8 cellular contexts compared by ENCODE assay signal in the genomic region with DNA sequence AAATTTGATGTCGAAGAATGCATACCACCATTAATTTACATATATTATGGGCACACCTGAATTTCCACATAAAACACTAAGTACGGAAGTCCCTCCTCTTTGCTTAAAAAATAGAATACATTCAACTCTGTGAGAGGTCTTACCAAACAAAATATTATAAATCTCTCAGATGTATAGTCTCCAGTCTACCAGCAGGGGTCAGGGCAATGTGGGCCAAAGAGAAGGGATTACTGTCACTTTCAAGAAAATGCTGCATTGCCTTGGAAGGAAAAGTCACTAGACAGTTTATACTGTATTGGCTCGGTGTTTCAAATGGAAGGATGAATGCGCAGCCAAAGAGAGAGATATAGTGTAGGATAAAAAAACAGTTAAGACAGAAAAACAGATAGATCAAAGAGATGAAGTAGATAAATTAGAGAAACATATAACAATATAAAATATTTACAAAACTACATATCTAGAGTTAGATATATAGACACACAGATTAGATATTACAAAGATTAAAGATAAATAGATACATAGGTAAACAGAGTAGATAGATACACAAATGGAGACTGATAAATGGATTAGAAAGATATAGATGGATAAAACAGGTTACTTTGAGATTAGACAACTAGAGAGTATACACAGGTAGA. TPM values are rescaled to one million over a fixed set of nuclear protein-coding genes. Genes with fewer than 3 reads are reported as not detected.
A peak's percentile ranks its signal among the peaks of the same experiment; 100 is the strongest.
DNase-seq lines count a peak whose midpoint lies in the region; ATAC-seq, FAIRE-seq and TF ChIP-seq lines count a peak whose summit lies in the region.

No MANE protein-coding gene starts in this region.

- no peaks in the 10 kb centered on the region for H3K9me3 Mint-ChIP-seq in activated CD4-positive, alpha-beta T cell treated with anti-CD3 and anti-CD28 coated beads, Interleukin-2, amount 10 ng/mL, durations not matched to agents 24 days and 14 days

- H3K79me2 ChIP-seq in neural cell (replicated peaks; ENCODE audit: insufficient read depth, low read length): no peaks in the 10 kb centered on the region

- H3K4me1 Mint-ChIP-seq in activated CD4-positive, alpha-beta T cell treated with anti-CD3 and anti-CD28 coated beads, Interleukin-2, amount 10 ng/mL, durations not matched to agents 24 days and 14 days: peaks cover 2% of the 10 kb centered on the region

- no peaks in the 10 kb centered on the region for H3K36me3 ChIP-seq in BE2C
- peaks cover 0 to 75% (median 0%) of the 10 kb centered on the region in 3 donors for H3K36me3 ChIP-seq in esophagus squamous epithelium
- peaks cover 14% of the 10 kb centered on the region for H3K36me3 ChIP-seq in neural cell (ENCODE audit: insufficient read depth, low read length)

- H3K4me3 ChIP-seq in BE2C (ENCODE audit: low read depth, low read length) (no peak overlapping the region), esophagus squamous epithelium (no peak overlapping the region), neural cell (ENCODE audit: low read length) (no peak overlapping the region)

- WGBS in esophagus squamous epithelium, 2 donors: 49 to 56% methylated on average over 4 of the region's 4 CpGs

- no peaks in the 10 kb centered on the region for H3K9me3 ChIP-seq in BE2C
- no peaks in the 10 kb centered on the region for H3K9me3 ChIP-seq in esophagus squamous epithelium
- H3K9me3 ChIP-seq in neural cell (ENCODE audit: low read length): no peaks in the 10 kb centered on the region

- H3K36me3 Mint-ChIP-seq in activated CD4-positive, alpha-beta T cell treated with anti-CD3 and anti-CD28 coated beads, Interleukin-2, amount 10 ng/mL, durations not matched to agents 24 days and 14 days (ENCODE audit: low read depth): peaks cover 29% of the 10 kb centered on the region

- H2AFZ ChIP-seq in neural cell (ENCODE audit: low read depth, low read length): no peak overlapping the region

- FAIRE-seq in GM18507 (lab: Jason Lieb, UNC): peak; percentile 76

- no peak overlapping the region for H3K9ac ChIP-seq in neural cell (ENCODE audit: low read length)

- no peaks in the 10 kb centered on the region for H3K9me2 ChIP-seq in neural cell (ENCODE audit: insufficient read depth, low read length)

- no peak for TF ChIP-seq EP300 in neural cell (conservative IDR thresholded peaks at IDR 0.05; ENCODE audit: poor library complexity, severe bottlenecking)

- intact Hi-C loops in activated CD4-positive, alpha-beta T cell treated with anti-CD3 and anti-CD28 coated beads, Interleukin-2, amount 10 ng/mL, durations not matched to agents 24 days and 14 days (cut with micrococcal nuclease): loop anchor here (1.0 to 2.0 kb wide), 2 partner anchors 19 to 114 kb away; partner anchors contain the start of gene SAAL1
- intact Hi-C loops in esophagus squamous epithelium (cut with DNase I): no loop called here

- H4K20me1 ChIP-seq in neural cell (ENCODE audit: insufficient read depth): no peaks in the 10 kb centered on the region

- H3K27ac ChIP-seq in esophagus squamous epithelium (no peak overlapping the region), neural cell (ENCODE audit: low read length) (no peak overlapping the region)

- no peaks in the 10 kb centered on the region for H3K27me3 Mint-ChIP-seq in activated CD4-positive, alpha-beta T cell treated with anti-CD3 and anti-CD28 coated beads, Interleukin-2, amount 10 ng/mL, durations not matched to agents 24 days and 14 days

- DNase-seq in BE2C: peak; percentile 26
- peak; percentile 38 for DNase-seq in GM18507 (ENCODE audit: extremely low spot score, insufficient read length, low read depth)
- peak; percentile 60 for DNase-seq in NCI-H2227 (lab: John Stamatoyannopoulos, UW; ENCODE audit: unreplicated experiment)
- peak; percentile 82 for DNase-seq in activated CD4-positive, alpha-beta T cell treated with anti-CD3 and anti-CD28 coated beads, Interleukin-2, amount 10 ng/mL, durations not matched to agents 24 days and 14 days
- no peak for DNase-seq in esophagus squamous epithelium (lab: John Stamatoyannopoulos, UW)
- DNase-seq in GOT3 (lab: John Stamatoyannopoulos, UW): no peak

- ATAC-seq in HG02973 (IDR thresholded peaks at IDR 0.05; ENCODE audit: unreplicated experiment): peak; percentile 60

- no peak overlapping the region for H3K4me3 Mint-ChIP-seq in activated CD4-positive, alpha-beta T cell treated with anti-CD3 and anti-CD28 coated beads, Interleukin-2, amount 10 ng/mL, durations not matched to agents 24 days and 14 days

- no peak for TF ChIP-seq POLR2A in esophagus squamous epithelium (IDR thresholded peaks at IDR 0.05)

- TF ChIP-seq CTCF in BE2C (IDR thresholded peaks at IDR 0.05; ENCODE audit: low read depth, low read length): peak; percentile 73
- TF ChIP-seq CTCF in esophagus squamous epithelium (IDR thresholded peaks at IDR 0.05): peak; percentile 64 to 77 (median 74)
- peak; percentile 79 for TF ChIP-seq CTCF in neural cell (IDR thresholded peaks at IDR 0.05; ENCODE audit: poor library complexity, severe bottlenecking)

- no peak overlapping the region for H3K27ac Mint-ChIP-seq in activated CD4-positive, alpha-beta T cell treated with anti-CD3 and anti-CD28 coated beads, Interleukin-2, amount 10 ng/mL, durations not matched to agents 24 days and 14 days

- H3K4me2 ChIP-seq in neural cell (ENCODE audit: low read length): no peak overlapping the region

- H3K27me3 ChIP-seq in BE2C (no peaks in the 10 kb centered on the region), esophagus squamous epithelium (no peaks in the 10 kb centered on the region), neural cell (ENCODE audit: insufficient read depth, low read depth, low read length) (no peaks in the 10 kb centered on the region)

- TF ChIP-seq RAD21 in neural cell (conservative IDR thresholded peaks at IDR 0.05): peak; percentile 66

- H3F3A ChIP-seq in neural cell (ENCODE audit: insufficient read depth, low read length, poor library complexity, severe bottlenecking): no peaks in the 10 kb centered on the region

- H3K4me1 ChIP-seq in BE2C (no peaks in the 10 kb centered on the region), esophagus squamous epithelium (peaks cover 0 to 15% (median 0%) of the 10 kb centered on the region in 3 donors)

TF ChIP-seq in neural cell, 6 proteins besides CTCF, POLR2A, EP300 and RAD21:
- TF ChIP-seq MXI1 (conservative IDR thresholded peaks at IDR 0.05; ENCODE audit: poor library complexity, severe bottlenecking) (no peak), SMC3 (conservative IDR thresholded peaks at IDR 0.05; ENCODE audit: poor library complexity) (peak; percentile 72)

RNA-seq across cellular contexts. Expression of gene SERGEF, which starts 20.9 kb away (rescaled TPM):
- polyA plus RNA-seq in BE2C (2012; ENCODE audit: insufficient read depth, insufficient read length, low read depth): 13.5 TPM
- 26.2 and 35.8 TPM in 2 replicates for total RNA-seq in activated CD4-positive, alpha-beta T cell treated with anti-CD3 and anti-CD28 coated beads, Interleukin-2, amount 10 ng/mL, durations not matched to agents 24 days and 14 days
- total RNA-seq in esophagus squamous epithelium: 10 to 100 TPM in 3 of 4 donors, 1 to 10 TPM in 1; 4.2 to 35.7 (median 13.4) TPM
- 49.6 and 60.0 TPM in 2 replicates for polyA plus RNA-seq in neural cell
- polyA minus RNA-seq in neural cell: 50.6 TPM in 2 replicates

RNA-seq across cellular contexts. Expression of gene TPH1, which starts 54.2 kb away (rescaled TPM):
- polyA plus RNA-seq in BE2C (2012; ENCODE audit: insufficient read depth, insufficient read length, low read depth): 0.08 TPM
- 0.36 and 0.56 TPM in 2 replicates for total RNA-seq in activated CD4-positive, alpha-beta T cell treated with anti-CD3 and anti-CD28 coated beads, Interleukin-2, amount 10 ng/mL, durations not matched to agents 24 days and 14 days
- under 1 TPM; 0.06 to 0.38 (median 0.15) TPM for total RNA-seq in esophagus squamous epithelium
- polyA plus RNA-seq in neural cell: 1.2 and 1.4 TPM in 2 replicates
- polyA minus RNA-seq in neural cell: 1.6 and 1.7 TPM in 2 replicates

Comparison
In these comparisons a context has a peak if more than half of its experiments do, and no peak if none do; other contexts are left out.
1. DNase-seq: peak in BE2C (single experiment), GM18507 (single experiment), NCI-H2227 (single experiment) and activated CD4-positive, alpha-beta T cell treated with anti-CD3 and anti-CD28 coated beads, Interleukin-2, amount 10 ng/mL, durations not matched to agents 24 days and 14 days (single experiment); none in esophagus squamous epithelium (single experiment) and GOT3 (single experiment).
2. Peak in every context shown above with its lines, with median percentiles within 50 percentile points of each other: CTCF ChIP-seq.